In the genomic region with DNA sequence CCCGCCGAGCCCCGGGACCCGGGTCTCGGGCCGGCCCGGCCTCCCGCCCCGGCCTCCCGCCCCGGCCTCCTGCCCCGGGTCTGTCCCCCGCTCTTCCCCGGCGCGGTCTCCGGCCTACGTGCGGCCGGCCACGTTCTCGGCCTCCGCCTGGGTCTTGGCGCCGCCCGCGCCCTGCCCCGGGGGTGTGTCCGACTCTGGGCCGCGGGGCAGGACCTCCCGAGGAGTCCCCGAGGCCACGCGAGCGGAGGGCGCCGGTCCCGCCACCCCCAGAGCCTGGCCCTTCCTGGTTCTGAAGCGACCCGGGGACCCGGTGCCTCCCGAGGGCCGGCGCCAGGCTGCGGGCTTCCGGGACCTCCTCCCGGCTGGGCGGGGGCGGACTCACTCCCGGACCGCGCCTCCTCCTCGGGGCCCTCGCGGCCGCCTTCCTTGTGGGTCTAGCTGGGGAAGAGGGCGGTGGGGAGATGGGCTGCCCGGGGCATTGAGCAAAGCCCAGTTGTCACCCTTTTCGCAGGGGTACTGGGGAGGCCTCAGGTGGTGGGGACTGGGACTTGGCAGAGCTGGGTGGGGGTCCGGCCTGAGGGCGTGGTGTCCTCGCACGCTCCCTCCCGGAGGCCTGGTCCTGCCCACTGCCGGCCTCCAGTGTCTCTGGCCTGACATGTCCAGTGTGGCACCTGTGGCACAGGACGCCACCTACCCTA, we compare ENCODE assay signal across 8 cellular contexts. TPM values are rescaled to one million over a fixed set of nuclear protein-coding genes. Genes with fewer than 3 reads are reported as not detected.
DNase-seq lines count a peak whose midpoint lies in the region; ATAC-seq and TF ChIP-seq lines count a peak whose summit lies in the region.

No MANE protein-coding gene starts in this region.

- H3K27ac ChIP-seq in BLaER1 treated with 17β-estradiol and CSF1 and Interleukin-3, amounts not matched to agents 10 nM and 100 nM = peak overlapping the region; percentile 85 to 97 (median 91)
- H3K27ac ChIP-seq in left ventricle myocardium inferior (replicated peaks) = peak overlapping the region; percentile 95
- peak overlapping the region; percentile 87 to 90 for H3K27ac ChIP-seq in prostate gland

- no peaks in the 10 kb centered on the region for H3K9me3 ChIP-seq in BLaER1 treated with 17β-estradiol and CSF1 and Interleukin-3, amounts not matched to agents 10 nM and 100 nM (replicated peaks in 1 of 11)
- no peaks in the 10 kb centered on the region for H3K9me3 ChIP-seq in left ventricle myocardium inferior (replicated peaks)
- H3K9me3 ChIP-seq in prostate gland = no peaks in the 10 kb centered on the region

- peak overlapping the region; percentile 92 to 100 (median 98) for H3K4me2 ChIP-seq in BLaER1 treated with 17β-estradiol and CSF1 and Interleukin-3, amounts not matched to agents 10 nM and 100 nM

- no peaks in the 10 kb centered on the region for H3K27me3 ChIP-seq in BLaER1 treated with 17β-estradiol and CSF1 and Interleukin-3, amounts not matched to agents 10 nM and 100 nM
- H3K27me3 ChIP-seq in left ventricle myocardium inferior (ENCODE audit: low read depth) = no peaks in the 10 kb centered on the region
- H3K27me3 ChIP-seq in prostate gland (replicated peaks; ENCODE audit: insufficient read depth) = no peaks in the 10 kb centered on the region

- DNase-seq in HT1080 (ENCODE audit: low read depth) (peak; percentile 43), T follicular helper cell (ENCODE audit: low read depth) (peak; percentile 43), amniotic epithelial cell (ENCODE audit: low read depth) (peak; percentile 32), left ventricle myocardium inferior (peak; percentile 81), prostate gland (ENCODE audit: low spot score) (peak; percentile 59), NCI-H1436 treated with DMSO at 0.1 percent for 48 hours (lab: John Stamatoyannopoulos, UW) (no peak)

- TF ChIP-seq CTCF in left ventricle myocardium inferior (IDR thresholded peaks at IDR 0.05; ENCODE audit: borderline replicate concordance) (no peak), prostate gland (IDR thresholded peaks at IDR 0.05) (no peak)

- WGBS in prostate gland = 0% methylated on average over 30 of the region's 67 CpGs

- intact Hi-C loops in left ventricle myocardium inferior (cut with micrococcal nuclease) = no loop called here
- intact Hi-C loops in prostate gland (cut with DNase I) = no loop called here

- peak; percentile 45 for TF ChIP-seq POLR2A in prostate gland (IDR thresholded peaks at IDR 0.05)

- peaks cover 49 to 51% (median 50%) of the 10 kb centered on the region in 11 experiments for H4K20me1 ChIP-seq in BLaER1 treated with 17β-estradiol and CSF1 and Interleukin-3, amounts not matched to agents 10 nM and 100 nM

- H3K4me1 ChIP-seq in BLaER1 treated with 17β-estradiol and CSF1 and Interleukin-3, amounts not matched to agents 10 nM and 100 nM = peaks cover 80 to 89% (median 87%) of the 10 kb centered on the region in 10 experiments
- H3K4me1 ChIP-seq in left ventricle myocardium inferior = peaks cover 81% of the 10 kb centered on the region
- peaks cover 14% of the 10 kb centered on the region for H3K4me1 ChIP-seq in prostate gland (replicated peaks)

- peak; percentile 40 for ATAC-seq in GM19395 (IDR thresholded peaks at IDR 0.05; ENCODE audit: unreplicated experiment)

- peaks cover 0 to 8% (median 0%) of the 10 kb centered on the region in 11 experiments; a peak in 2 of 22 replicates for H3K36me3 ChIP-seq in BLaER1 treated with 17β-estradiol and CSF1 and Interleukin-3, amounts not matched to agents 10 nM and 100 nM
- no peaks in the 10 kb centered on the region for H3K36me3 ChIP-seq in left ventricle myocardium inferior
- H3K36me3 ChIP-seq in prostate gland = no peaks in the 10 kb centered on the region

- H3K4me3 ChIP-seq in BLaER1 treated with 17β-estradiol and CSF1 and Interleukin-3, amounts not matched to agents 10 nM and 100 nM = peak overlapping the region; percentile 70 to 88 (median 81)
- H3K4me3 ChIP-seq in left ventricle myocardium inferior = peak overlapping the region; percentile 82
- H3K4me3 ChIP-seq in prostate gland = peak overlapping the region; percentile 79 to 86

- H3K9ac ChIP-seq in BLaER1 treated with 17β-estradiol and CSF1 and Interleukin-3, amounts not matched to agents 10 nM and 100 nM = peak overlapping the region; percentile 87 to 97 (median 91)

RNA-seq across cellular contexts. Expression of a gene that starts 0.6 kb away (rescaled TPM):
- 60.1 and 70.6 TPM in 2 replicates for total RNA-seq in HT1080 (2014; rRNA removed; shearing (Covaris generic))
- polyA plus RNA-seq in HT1080 (2015; cell fraction: cytosol; rRNA removed) = 82.7 and 86.8 TPM in 2 replicates
- polyA plus RNA-seq in HT1080 (2015; cell fraction: nucleus; rRNA removed) = 146 and 159 TPM in 2 replicates
- total RNA-seq in left ventricle myocardium inferior (47.7 TPM), prostate gland (100 to 1,000 TPM in 1 of 2 donors, 10 to 100 TPM in 1; 99.4 to 235 TPM)

RNA-seq across cellular contexts. Expression of a gene that starts 14.7 kb away (rescaled TPM):
- total RNA-seq in HT1080 (2014; rRNA removed; shearing (Covaris generic)) = not detected in 2 replicates
- polyA plus RNA-seq in HT1080 (2015; cell fraction: cytosol; rRNA removed) = not detected in 2 replicates
- polyA plus RNA-seq in HT1080 (2015; cell fraction: nucleus; rRNA removed) = 0.08 TPM in 1 of 2 replicates, not detected in the other
- total RNA-seq in left ventricle myocardium inferior = not detected
- total RNA-seq in prostate gland = not detected

RNA-seq across cellular contexts. Expression of a gene that starts 38.7 kb away (rescaled TPM):
- total RNA-seq in HT1080 (2014; rRNA removed; shearing (Covaris generic)) = 0.57 TPM in 1 of 2 replicates, not detected in the other
- not detected in 2 replicates for polyA plus RNA-seq in HT1080 (2015; cell fraction: cytosol; rRNA removed)
- not detected in 2 replicates for polyA plus RNA-seq in HT1080 (2015; cell fraction: nucleus; rRNA removed)
- total RNA-seq in left ventricle myocardium inferior (not detected), prostate gland (not detected)

RNA-seq across cellular contexts. Expression of a gene that starts 38.8 kb away (rescaled TPM):
- 4.2 and 4.5 TPM in 2 replicates for total RNA-seq in HT1080 (2014; rRNA removed; shearing (Covaris generic))
- polyA plus RNA-seq in HT1080 (2015; cell fraction: cytosol; rRNA removed) = 4.8 and 5.3 TPM in 2 replicates
- 10.1 and 12.8 TPM in 2 replicates for polyA plus RNA-seq in HT1080 (2015; cell fraction: nucleus; rRNA removed)
- total RNA-seq in left ventricle myocardium inferior = 12.0 TPM
- 10 to 100 TPM; 62.5 to 71.3 TPM for total RNA-seq in prostate gland

RNA-seq across cellular contexts. Expression of a gene that starts 53.0 kb away (rescaled TPM):
- 0.40 and 1.4 TPM in 2 replicates for total RNA-seq in HT1080 (2014; rRNA removed; shearing (Covaris generic))
- polyA plus RNA-seq in HT1080 (2015; cell fraction: cytosol; rRNA removed) = 1.2 and 1.3 TPM in 2 replicates
- 0.56 and 0.75 TPM in 2 replicates for polyA plus RNA-seq in HT1080 (2015; cell fraction: nucleus; rRNA removed)
- 1.8 TPM for total RNA-seq in left ventricle myocardium inferior
- total RNA-seq in prostate gland = 1 to 10 TPM; 1.6 to 2.7 TPM
